Comparison of ENCODE assay signal across 13 cellular contexts in genomic region chr11:40125054-40125453, GRCh38.
A peak's percentile ranks its signal among the peaks of the same experiment; 100 is the strongest.
DNase-seq lines count a peak whose midpoint lies in the region; ATAC-seq and TF ChIP-seq lines count a peak whose summit lies in the region.
"Had no signal": no experiment of that assay in that cellular context is flagged by ENCODE, and none has a peak within 500 bp of the region (broad histone marks: within the 10 kb centered on the region; RNA-seq: fewer than 3 reads in every experiment).

No MANE protein-coding gene starts in this region.

- H4K91ac ChIP-seq in neuronal stem cell (ENCODE audit: low read depth, low read length, poor library complexity) = no peak overlapping the region

- H4K8ac ChIP-seq in neuronal stem cell (ENCODE audit: low read depth, low read length) = no peak overlapping the region

- no peak overlapping the region for H3K18ac ChIP-seq in neuronal stem cell (ENCODE audit: low read length)

- H2AK5ac ChIP-seq in neuronal stem cell (ENCODE audit: low read depth, low read length) = no peak overlapping the region

- no peak for ATAC-seq in left lobe of liver

- H2BK5ac ChIP-seq in neuronal stem cell (ENCODE audit: low read length) = no peak overlapping the region

- H3K36me3 Mint-ChIP-seq in CD14-positive monocyte = no peaks in the 10 kb centered on the region
- H3K36me3 Mint-ChIP-seq: activated naive CD4-positive, alpha-beta T cell treated with anti-CD3 and anti-CD28 coated beads, Interleukin-2, amount 50 U/mL, for 24 hours; CD4-positive, CD25-positive, alpha-beta regulatory T cell had no signal

- TF ChIP-seq CTCF in CD14-positive monocyte (IDR thresholded peaks at IDR 0.05) = peak; percentile 19

- no peak overlapping the region for H2AFZ ChIP-seq in neuronal stem cell (ENCODE audit: low read length)

- no peaks in the 10 kb centered on the region for H3K27me3 ChIP-seq in neuronal stem cell (ENCODE audit: control insufficient read depth in 3 of 3, insufficient read depth in 3 of 3, low read depth in 1 of 3, low read length in 3 of 3)

- no peak for DNase-seq in CD14-positive monocyte (ENCODE audit: low spot score)
- DNase-seq in H4 (ENCODE audit: low spot score) = peak; percentile 67
- DNase-seq in RKO (ENCODE audit: low spot score) = peak; percentile 9
- DNase-seq in kidney tubule cell (ENCODE audit: low spot score) = peak; percentile 15
- DNase-seq in left lobe of liver (ENCODE audit: low spot score) = no peak
- no peak for DNase-seq in NCI-H345 treated with DMSO at 0.1 percent for 48 hours (lab: John Stamatoyannopoulos, UW; ENCODE audit: unreplicated experiment)
- DNase-seq in amniotic stem cell (lab: John Stamatoyannopoulos, UW) = no peak
- no peak for DNase-seq in neuronal stem cell (ENCODE audit: low spot score)
- DNase-seq: CD4-positive, CD25-positive, alpha-beta regulatory T cell; NCI-H1092 treated with DMSO at 0.1 percent for 48 hours; NCI-H526 treated with DMSO at 0.1 percent for 48 hours; retina had no signal

- H2BK120ac ChIP-seq in neuronal stem cell (ENCODE audit: low read depth, low read length) = no peak overlapping the region

- no peak overlapping the region for H3K4me3 Mint-ChIP-seq in CD14-positive monocyte
- H3K4me3 Mint-ChIP-seq: activated naive CD4-positive, alpha-beta T cell treated with anti-CD3 and anti-CD28 coated beads, Interleukin-2, amount 50 U/mL, for 24 hours; CD4-positive, CD25-positive, alpha-beta regulatory T cell had no signal

- H3K27ac Mint-ChIP-seq in CD14-positive monocyte = no peak overlapping the region
- H3K27ac Mint-ChIP-seq: activated naive CD4-positive, alpha-beta T cell treated with anti-CD3 and anti-CD28 coated beads, Interleukin-2, amount 50 U/mL, for 24 hours had no signal

- no peak overlapping the region for H3K27ac ChIP-seq in neuronal stem cell (replicated peaks; ENCODE audit: low read length)

- H3K4me1 ChIP-seq in neuronal stem cell (ENCODE audit: control insufficient read depth in 2 of 2, insufficient read depth in 1 of 2, low read depth in 1 of 2, low read length in 2 of 2) = no peaks in the 10 kb centered on the region

- peaks cover 2% of the 10 kb centered on the region for H3K4me1 Mint-ChIP-seq in CD14-positive monocyte
- H3K4me1 Mint-ChIP-seq: activated naive CD4-positive, alpha-beta T cell treated with anti-CD3 and anti-CD28 coated beads, Interleukin-2, amount 50 U/mL, for 24 hours; CD4-positive, CD25-positive, alpha-beta regulatory T cell had no signal

- no peaks in the 10 kb centered on the region for H3K36me3 ChIP-seq in neuronal stem cell (replicated peaks in 1 of 2; ENCODE audit: control insufficient read depth in 2 of 2, insufficient read depth in 2 of 2, low read length in 2 of 2)

- no peaks in the 10 kb centered on the region for H3K9me3 ChIP-seq in neuronal stem cell (replicated peaks in 1 of 2; ENCODE audit: control insufficient read depth in 2 of 2, insufficient read depth in 1 of 2, low read depth in 1 of 2, low read length in 2 of 2)

- H2BK12ac ChIP-seq in neuronal stem cell (ENCODE audit: low read length) = no peak overlapping the region

- no peak overlapping the region for H3K14ac ChIP-seq in neuronal stem cell (ENCODE audit: low read length)

- intact Hi-C loops in CD14-positive monocyte (cut with micrococcal nuclease) = no loop called here

- H3K4ac ChIP-seq in neuronal stem cell (ENCODE audit: low read length) = no peak overlapping the region

- no CpG with 5 or more reads among the region's 1 CpG for WGBS in neuronal stem cell (ENCODE audit: extremely low coverage in 2 of 2, insufficient read length in 2 of 2, insufficient replicate concordance in 1 of 2), 2 donors

- H3K27me3 Mint-ChIP-seq in CD14-positive monocyte (ENCODE audit: low read depth in 3 of 3) = peaks cover 0 to 3% (median 0%) of the 10 kb centered on the region in 3 donors
- H3K27me3 Mint-ChIP-seq: activated naive CD4-positive, alpha-beta T cell treated with anti-CD3 and anti-CD28 coated beads, Interleukin-2, amount 50 U/mL, for 24 hours; CD4-positive, CD25-positive, alpha-beta regulatory T cell had no signal

- no peaks in the 10 kb centered on the region for H3K79me1 ChIP-seq in neuronal stem cell (ENCODE audit: low read depth, low read length)

- no peak overlapping the region for H2BK15ac ChIP-seq in neuronal stem cell (ENCODE audit: low read length)

- no peak overlapping the region for H3K4me2 ChIP-seq in neuronal stem cell (ENCODE audit: insufficient read depth, low read length, poor library complexity, severe bottlenecking)

- H3K9me3 Mint-ChIP-seq in CD14-positive monocyte = peaks cover 0 to 2% (median 0%) of the 10 kb centered on the region in 7 donors

- H3K4me3 ChIP-seq in neuronal stem cell (ENCODE audit: low read length in 2 of 2) = no peak overlapping the region

- no peak overlapping the region for H3K9ac ChIP-seq in neuronal stem cell (ENCODE audit: low read depth, low read length, poor library complexity)

- H3K23ac ChIP-seq in neuronal stem cell (ENCODE audit: low read depth, low read length, poor library complexity) = no peak overlapping the region

Comparison
In these comparisons a context has a peak if more than half of its experiments do, and no peak if none do; other contexts are left out.
1. DNase-seq: peak in H4 (single experiment), RKO (single experiment) and kidney tubule cell (single experiment); none in CD14-positive monocyte (single experiment), left lobe of liver (single experiment), NCI-H345 treated with DMSO at 0.1 percent for 48 hours (single experiment), amniotic stem cell (single experiment) and neuronal stem cell (single experiment).